In the genomic region with DNA sequence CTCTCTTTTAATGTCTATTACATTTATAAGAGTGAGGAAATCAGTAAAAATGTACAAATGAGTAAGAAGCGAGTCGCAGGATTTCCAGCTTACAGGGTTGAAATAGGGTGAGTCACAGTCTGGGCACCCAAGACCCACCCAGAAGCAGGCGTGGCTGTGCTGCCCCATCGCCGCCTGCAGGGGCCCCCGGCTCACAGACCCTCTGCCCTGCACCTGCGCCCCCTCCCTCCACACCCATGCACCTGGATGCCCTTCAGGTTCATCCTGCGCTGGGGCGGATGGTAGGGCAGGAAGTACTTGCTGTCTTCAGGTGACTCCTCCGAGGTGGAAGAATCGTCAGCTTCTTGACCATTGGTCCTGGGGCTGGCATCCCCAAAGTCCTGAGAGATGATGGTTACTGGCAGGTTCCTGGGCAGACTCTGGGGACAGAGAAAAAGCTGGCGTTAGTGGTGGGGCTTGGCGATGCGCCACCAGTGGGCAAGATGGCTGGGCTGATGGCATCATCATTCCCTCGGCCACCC, we compare ENCODE assay signal across 9 cellular contexts.
DNase-seq lines count a peak whose midpoint lies in the region; ATAC-seq and TF ChIP-seq lines count a peak whose summit lies in the region.
"Had no signal": no experiment of that assay in that cellular context is flagged by ENCODE, and none has a peak within 500 bp of the region (broad histone marks: within the 10 kb centered on the region; RNA-seq: fewer than 3 reads in every experiment).

No MANE protein-coding gene starts in this region.

- no peaks in the 10 kb centered on the region for H3K9me3 ChIP-seq in GM23248 (ENCODE audit: low read depth)
- H3K9me3 ChIP-seq in SK-N-SH = no peaks in the 10 kb centered on the region

- in situ Hi-C loops in GM23248 (cut with MboI) = no loop called here

- TF ChIP-seq EP300 in SK-N-SH (IDR thresholded peaks at IDR 0.05; ENCODE audit: borderline replicate concordance in 1 of 2, low read depth in 1 of 2, low read length in 1 of 2) = no peak

- POLR2A ChIA-PET in SK-N-SH (lab: Yijun Ruan, JAX) = no interaction called here

- DNase-seq in GM23248 (peak; percentile 79), SK-N-SH (peak; percentile 32), fibroblast of mammary gland (ENCODE audit: low read depth) (peak; percentile 90), hypothalamus (lab: John Stamatoyannopoulos, UW) (no peak)
- DNase-seq in stimulated activated CD4-positive, alpha-beta T cell treated with anti-CD3 and anti-CD28 coated beads, Interleukin-2, amount 100 ng/mL, for 24 hours = peak; percentile 33 to 39
- DNase-seq: midbrain had no signal

- no peaks in the 10 kb centered on the region for H3K79me2 ChIP-seq in GM23248 (ENCODE audit: insufficient read depth)
- no peaks in the 10 kb centered on the region for H3K79me2 ChIP-seq in SK-N-SH (ENCODE audit: insufficient read depth)

- H3K4me3 ChIP-seq in GM23248 (no peak overlapping the region), SK-N-SH (ENCODE audit: low read depth in 2 of 2, low read length in 1 of 2) (no peak overlapping the region), fibroblast of mammary gland (ENCODE audit: control insufficient read depth, low read depth, low read length) (no peak overlapping the region)

- no peak for TF ChIP-seq RAD21 in SK-N-SH (IDR thresholded peaks at IDR 0.05; ENCODE audit: low read length)

- ATAC-seq in HG03439 (IDR thresholded peaks at IDR 0.05; ENCODE audit: unreplicated experiment) (no peak), HG03159 (IDR thresholded peaks at IDR 0.05; ENCODE audit: unreplicated experiment) (no peak)

- H3K4me2 ChIP-seq in GM23248 (ENCODE audit: unreplicated experiment) = peak overlapping the region; percentile 17
- peak overlapping the region; percentile 33; the same call in 1 of the 2 replicates for H3K4me2 ChIP-seq in SK-N-SH

- CTCF ChIA-PET in SK-N-SH (lab: Yijun Ruan, JAX) = interaction anchor here (1.9 kb wide), 1 partner anchor 10 kb away, joined by 5 read pairs; no protein-coding TSS in a partner anchor

- H3K27me3 ChIP-seq in GM23248 (replicated peaks; ENCODE audit: insufficient read depth) = peaks cover under 1% of the 10 kb centered on the region; the same call in 1 of the 2 replicates
- peaks cover 8% of the 10 kb centered on the region for H3K27me3 ChIP-seq in SK-N-SH (ENCODE audit: insufficient read depth)

- WGBS in GM23248 (ENCODE audit: low coverage in 1 of 2, low lambda C conversion rate in 2 of 2, missing lambda C conversion rate in 2 of 2), 2 experiments = 53 to 61% methylated on average over 12 to 15 of the region's 15 CpGs
- WGBS in SK-N-SH (ENCODE audit: low lambda C conversion rate) = 60% methylated on average over 15 of the region's 15 CpGs

- no peak overlapping the region for H3K27ac ChIP-seq in GM23248
- H3K27ac ChIP-seq in SK-N-SH (ENCODE audit: low read depth in 2 of 2, low read length in 1 of 2) = no peak overlapping the region
- H3K27ac ChIP-seq: HL-60 had no signal

- no peaks in the 10 kb centered on the region for H3K9me2 ChIP-seq in GM23248 (ENCODE audit: insufficient read depth)
- no peaks in the 10 kb centered on the region for H3K9me2 ChIP-seq in SK-N-SH

- TF ChIP-seq CTCF in SK-N-SH (IDR thresholded peaks at IDR 0.05) (no peak; the same call in 1 of the 2 replicates), fibroblast of mammary gland (conservative IDR thresholded peaks at IDR 0.05; ENCODE audit: control insufficient read depth, insufficient read depth, low read depth, low read length) (no peak)

- H3K36me3 ChIP-seq in GM23248 (ENCODE audit: low read depth) (no peaks in the 10 kb centered on the region), SK-N-SH (replicated peaks in 1 of 2; ENCODE audit: control insufficient read depth in 1 of 2, insufficient read depth in 2 of 2, low read length in 1 of 2) (no peaks in the 10 kb centered on the region)

- H4K20me1 ChIP-seq in GM23248 (ENCODE audit: insufficient read depth) (no peaks in the 10 kb centered on the region), SK-N-SH (ENCODE audit: insufficient read depth) (no peaks in the 10 kb centered on the region)

- H2AFZ ChIP-seq in GM23248 = no peak overlapping the region
- no peak overlapping the region for H2AFZ ChIP-seq in SK-N-SH (ENCODE audit: low read depth)

- H3F3A ChIP-seq in GM23248 (ENCODE audit: insufficient read depth) (no peaks in the 10 kb centered on the region), SK-N-SH (replicated peaks; ENCODE audit: insufficient read depth) (no peaks in the 10 kb centered on the region)

- H3K9ac ChIP-seq in GM23248 = no peak overlapping the region
- no peak overlapping the region for H3K9ac ChIP-seq in SK-N-SH

- H3K4me1 ChIP-seq in GM23248 (ENCODE audit: insufficient read depth) = peaks cover 4% of the 10 kb centered on the region; the same call in 1 of the 2 replicates
- peaks cover 0 to 14% of the 10 kb centered on the region in 2 experiments; a peak in 2 of 4 replicates for H3K4me1 ChIP-seq in SK-N-SH (ENCODE audit: control insufficient read depth in 1 of 2, insufficient read depth in 2 of 2, low read depth in 1 of 2, low read length in 1 of 2)

TF ChIP-seq in SK-N-SH, 30 proteins besides CTCF, POLR2A, EP300 and RAD21:
- no peak for TF ChIP-seq FOSL2 (IDR thresholded peaks at IDR 0.05; ENCODE audit: borderline replicate concordance, low read depth)
- no peak for TF ChIP-seq TAF1 (IDR thresholded peaks at IDR 0.05; ENCODE audit: borderline replicate concordance, low read depth, low read length)
- TF ChIP-seq SMC3 (IDR thresholded peaks at IDR 0.05; ENCODE audit: low read depth, low read length) = no peak
- TF ChIP-seq, protein P1, sequence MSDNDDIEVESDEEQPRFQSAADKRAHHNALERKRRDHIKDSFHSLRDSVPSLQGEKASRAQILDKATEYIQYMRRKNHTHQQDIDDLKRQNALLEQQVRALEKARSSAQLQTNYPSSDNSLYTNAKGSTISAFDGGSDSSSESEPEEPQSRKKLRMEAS (IDR thresholded peaks at IDR 0.05; ENCODE audit: low read depth) = no peak
- TF ChIP-seq, protein P2, sequence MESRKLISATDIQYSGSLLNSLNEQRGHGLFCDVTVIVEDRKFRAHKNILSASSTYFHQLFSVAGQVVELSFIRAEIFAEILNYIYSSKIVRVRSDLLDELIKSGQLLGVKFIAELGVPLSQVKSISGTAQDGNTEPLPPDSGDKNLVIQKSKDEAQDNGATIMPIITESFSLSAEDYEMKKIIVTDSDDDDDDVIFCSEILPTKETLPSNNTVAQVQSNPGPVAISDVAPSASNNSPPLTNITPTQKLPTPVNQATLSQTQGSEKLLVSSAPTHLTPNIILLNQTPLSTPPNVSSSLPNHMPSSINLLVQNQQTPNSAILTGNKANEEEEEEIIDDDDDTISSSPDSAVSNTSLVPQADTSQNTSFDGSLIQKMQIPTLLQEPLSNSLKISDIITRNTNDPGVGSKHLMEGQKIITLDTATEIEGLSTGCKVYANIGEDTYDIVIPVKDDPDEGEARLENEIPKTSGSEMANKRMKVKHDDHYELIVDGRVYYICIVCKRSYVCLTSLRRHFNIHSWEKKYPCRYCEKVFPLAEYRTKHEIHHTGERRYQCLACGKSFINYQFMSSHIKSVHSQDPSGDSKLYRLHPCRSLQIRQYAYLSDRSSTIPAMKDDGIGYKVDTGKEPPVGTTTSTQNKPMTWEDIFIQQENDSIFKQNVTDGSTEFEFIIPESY (IDR thresholded peaks at IDR 0.05; ENCODE audit: borderline replicate concordance, low read depth) = no peak
- TF ChIP-seq USF1 (IDR thresholded peaks at IDR 0.05; ENCODE audit: borderline replicate concordance, low read depth) = no peak
- TF ChIP-seq JUND (IDR thresholded peaks at IDR 0.05) = no peak
- no peak for TF ChIP-seq NFIC (IDR thresholded peaks at IDR 0.05; ENCODE audit: borderline replicate concordance)
- TF ChIP-seq NRF1 (IDR thresholded peaks at IDR 0.05; ENCODE audit: low read depth, low read length) = no peak
- TF ChIP-seq MEF2A (IDR thresholded peaks at IDR 0.05; ENCODE audit: borderline replicate concordance, low read depth) = no peak
- no peak for TF ChIP-seq EZH2phosphoT487 (IDR thresholded peaks at IDR 0.05; ENCODE audit: borderline replicate concordance, low read depth)
- TF ChIP-seq CHD2 (IDR thresholded peaks at IDR 0.05; ENCODE audit: low read length, partially characterized antibody) = no peak
- no peak for TF ChIP-seq MXI1 (IDR thresholded peaks at IDR 0.05; ENCODE audit: low read depth, low read length)

Comparison
In these comparisons a context has a peak if more than half of its experiments do, and no peak if none do; other contexts are left out.
1. DNase-seq: peak in GM23248 (single experiment), SK-N-SH (single experiment), fibroblast of mammary gland (single experiment) and stimulated activated CD4-positive, alpha-beta T cell treated with anti-CD3 and anti-CD28 coated beads, Interleukin-2, amount 100 ng/mL, for 24 hours (2 of 2); none in hypothalamus (0 of 51).